Comparison of ENCODE assay signal across 1 cellular context in the genomic region with DNA sequence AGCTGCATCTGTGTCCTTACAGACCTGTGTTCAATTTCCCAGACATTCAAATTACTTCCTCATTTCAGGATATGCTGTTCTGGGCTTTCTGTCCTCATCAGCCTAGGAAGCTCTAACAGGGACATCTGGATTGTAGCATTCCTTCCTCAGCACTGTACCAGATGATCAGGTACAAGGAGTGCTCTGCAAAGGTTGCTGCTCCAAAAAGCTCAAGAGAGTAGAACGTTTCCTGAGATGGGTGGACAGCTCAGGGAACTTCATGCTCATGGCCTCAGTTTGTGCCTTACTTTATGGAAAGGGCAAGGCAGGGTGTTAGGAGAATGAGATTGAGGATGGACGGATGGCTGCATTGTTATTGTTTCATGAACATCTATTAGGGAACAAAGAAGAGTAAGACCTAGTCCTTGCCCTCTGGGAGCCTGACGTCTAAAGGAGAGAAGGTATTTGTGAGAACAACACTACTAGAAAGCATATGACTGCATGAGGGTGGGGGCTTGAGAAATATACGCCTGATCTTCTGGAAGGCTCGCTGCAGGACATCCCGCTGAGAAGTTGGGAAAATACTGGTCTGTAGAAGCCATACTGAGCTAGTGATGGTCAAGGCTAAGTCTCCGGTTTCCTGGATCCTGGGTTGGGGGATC.
TF ChIP-seq lines count a peak whose summit lies in the region.

No MANE protein-coding gene starts in this region.

TF ChIP-seq in GM23338, 12 proteins besides CTCF, POLR2A, EP300 and RAD21:
- TF ChIP-seq, protein P1, sequence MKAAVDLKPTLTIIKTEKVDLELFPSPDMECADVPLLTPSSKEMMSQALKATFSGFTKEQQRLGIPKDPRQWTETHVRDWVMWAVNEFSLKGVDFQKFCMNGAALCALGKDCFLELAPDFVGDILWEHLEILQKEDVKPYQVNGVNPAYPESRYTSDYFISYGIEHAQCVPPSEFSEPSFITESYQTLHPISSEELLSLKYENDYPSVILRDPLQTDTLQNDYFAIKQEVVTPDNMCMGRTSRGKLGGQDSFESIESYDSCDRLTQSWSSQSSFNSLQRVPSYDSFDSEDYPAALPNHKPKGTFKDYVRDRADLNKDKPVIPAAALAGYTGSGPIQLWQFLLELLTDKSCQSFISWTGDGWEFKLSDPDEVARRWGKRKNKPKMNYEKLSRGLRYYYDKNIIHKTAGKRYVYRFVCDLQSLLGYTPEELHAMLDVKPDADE (IDR thresholded peaks at IDR 0.05) = no peak
- 0 out of 2 replicates have a peak, but pooled peaks have one; percentile 20 for TF ChIP-seq POLR2AphosphoS5 (IDR thresholded peaks at IDR 0.05; ENCODE audit: low read depth)
